ENCODE assay signal across 29 cellular contexts in genomic region chr6:33013608-33014007, GRCh38. TPM values are rescaled to one million over a fixed set of nuclear protein-coding genes. Genes with fewer than 3 reads are reported as not detected.
DNase-seq lines count a peak whose midpoint lies in the region; ATAC-seq, FAIRE-seq and TF ChIP-seq lines count a peak whose summit lies in the region.
"Had no signal": no experiment of that assay in that cellular context is flagged by ENCODE, and none has a peak within 500 bp of the region (broad histone marks: within the 10 kb centered on the region; RNA-seq: fewer than 3 reads in every experiment).

No MANE protein-coding gene starts in this region.

- H3K27ac ChIP-seq in GM23338 (ENCODE audit: low read depth): no peak overlapping the region
- H3K27ac ChIP-seq in GM12878 (ENCODE audit: control insufficient read depth, insufficient read depth): no peak overlapping the region
- H3K27ac ChIP-seq in mesendoderm (ENCODE audit: low read depth, low read length): no peak overlapping the region
- H3K27ac ChIP-seq: HL-60 had no signal

- H3K4ac ChIP-seq in mesendoderm (ENCODE audit: low read depth, low read length): no peak overlapping the region

- H3K79me1 ChIP-seq in mesendoderm (ENCODE audit: low read length): no peaks in the 10 kb centered on the region

- H2BK120ac ChIP-seq in mesendoderm (ENCODE audit: low read depth, low read length): no peak overlapping the region

- H3K9me3 Mint-ChIP-seq in activated CD4-positive, alpha-beta T cell treated with anti-CD3 and anti-CD28 coated beads, Interleukin-2, amount 10 ng/mL, durations not matched to agents 24 days and 14 days: no peaks in the 10 kb centered on the region
- H3K9me3 Mint-ChIP-seq in activated CD4-positive, alpha-beta T cell treated with anti-CD3 and anti-CD28 coated beads for 36 hours (ENCODE audit: low read depth): no peaks in the 10 kb centered on the region
- H3K9me3 Mint-ChIP-seq in GM23338: no peaks in the 10 kb centered on the region
- H3K9me3 Mint-ChIP-seq in activated CD8-positive, alpha-beta memory T cell treated with anti-CD3 and anti-CD28 coated beads, Interleukin-2, amount 10 ng/mL, durations not matched to agents 7 days and 5 days (ENCODE audit: low read depth): no peaks in the 10 kb centered on the region

- TF ChIP-seq CTCF in GM23338 (conservative IDR thresholded peaks at IDR 0.05; ENCODE audit: low read depth in 2 of 2): no peak
- TF ChIP-seq CTCF in GM12878 (IDR thresholded peaks at IDR 0.05 in 2 of 3, conservative IDR thresholded peaks at IDR 0.05 in 1 of 3; ENCODE audit: control insufficient read depth in 2 of 3, extremely low read depth in 1 of 3, insufficient read depth in 1 of 3, low read depth in 3 of 3, low read length in 3 of 3): no peak

- no peaks in the 10 kb centered on the region for H3K27me3 ChIP-seq in GM23338 (ENCODE audit: insufficient read depth)
- H3K27me3 ChIP-seq in GM12878 (replicated peaks in 1 of 2; ENCODE audit: control insufficient read depth in 2 of 2, insufficient read depth in 2 of 2, low read length in 1 of 2): no peaks in the 10 kb centered on the region
- H3K27me3 ChIP-seq in mesendoderm (ENCODE audit: insufficient read depth, low read length, poor library complexity): no peaks in the 10 kb centered on the region

- H2AFZ ChIP-seq in GM23338 (no peak overlapping the region), GM12878 (ENCODE audit: control insufficient read depth, low read depth, low read length) (no peak overlapping the region)

- no TSS peak for BruUV-seq in GM12878 (replicated peaks; lab: Mats Ljungman, UMichigan)

- H3K4me1 ChIP-seq in GM23338 (ENCODE audit: insufficient read depth): peaks cover 10% of the 10 kb centered on the region
- H3K4me1 ChIP-seq in GM12878 (ENCODE audit: control insufficient read depth, insufficient read depth, low read length): peaks cover 15% of the 10 kb centered on the region
- peaks cover 5% of the 10 kb centered on the region for H3K4me1 ChIP-seq in mesendoderm (ENCODE audit: control insufficient read depth, low read depth, low read length)

- peaks cover 19% of the 10 kb centered on the region for H3K4me1 Mint-ChIP-seq in activated CD4-positive, alpha-beta T cell treated with anti-CD3 and anti-CD28 coated beads, Interleukin-2, amount 10 ng/mL, durations not matched to agents 24 days and 14 days
- peaks cover 22% of the 10 kb centered on the region for H3K4me1 Mint-ChIP-seq in activated CD4-positive, alpha-beta T cell treated with anti-CD3 and anti-CD28 coated beads for 36 hours
- peaks cover 39% of the 10 kb centered on the region for H3K4me1 Mint-ChIP-seq in GM23338
- H3K4me1 Mint-ChIP-seq in activated CD8-positive, alpha-beta memory T cell treated with anti-CD3 and anti-CD28 coated beads, Interleukin-2, amount 10 ng/mL, durations not matched to agents 7 days and 5 days: peaks cover 23% of the 10 kb centered on the region

- SMC1A ChIA-PET in GM12878 (lab: Charles Lee; ENCODE audit: uncharacterized antibody, unreplicated experiment): interaction anchor here (1.1 to 12.9 kb wide), 15 partner anchors 8 to 159 kb away, joined by 3 to 177 read pairs (median 23); partner anchors contain the start of genes HLA-DPA1 and HLA-DPB1

- H3K9me2 ChIP-seq in GM23338 (ENCODE audit: insufficient read depth): no peaks in the 10 kb centered on the region

- H3K23ac ChIP-seq in mesendoderm (ENCODE audit: low read length): no peak overlapping the region

- H3K27me3 Mint-ChIP-seq in activated CD4-positive, alpha-beta T cell treated with anti-CD3 and anti-CD28 coated beads, Interleukin-2, amount 10 ng/mL, durations not matched to agents 24 days and 14 days: peaks cover 26% of the 10 kb centered on the region
- peaks cover 3% of the 10 kb centered on the region for H3K27me3 Mint-ChIP-seq in activated CD4-positive, alpha-beta T cell treated with anti-CD3 and anti-CD28 coated beads for 36 hours
- H3K27me3 Mint-ChIP-seq in GM23338 (ENCODE audit: insufficient read depth, low read depth, poor library complexity): peaks cover 6% of the 10 kb centered on the region
- peaks cover 32% of the 10 kb centered on the region for H3K27me3 Mint-ChIP-seq in activated CD8-positive, alpha-beta memory T cell treated with anti-CD3 and anti-CD28 coated beads, Interleukin-2, amount 10 ng/mL, durations not matched to agents 7 days and 5 days

- no peak for ATAC-seq in activated CD4-positive, alpha-beta T cell treated with anti-CD3 and anti-CD28 coated beads for 36 hours
- no peak for ATAC-seq in GM23338
- no peak for ATAC-seq in GM12878
- no peak for ATAC-seq in activated CD8-positive, alpha-beta memory T cell treated with anti-CD3 and anti-CD28 coated beads, Interleukin-2, amount 10 ng/mL, durations not matched to agents 7 days and 5 days
- ATAC-seq: PC-3 had no signal

- no peaks in the 10 kb centered on the region for H3K9me3 ChIP-seq in GM12878 (replicated peaks; ENCODE audit: control insufficient read depth, insufficient read depth, low read length)

- no peak overlapping the region for H3K4me3 Mint-ChIP-seq in activated CD4-positive, alpha-beta T cell treated with anti-CD3 and anti-CD28 coated beads, Interleukin-2, amount 10 ng/mL, durations not matched to agents 24 days and 14 days
- no peak overlapping the region for H3K4me3 Mint-ChIP-seq in activated CD4-positive, alpha-beta T cell treated with anti-CD3 and anti-CD28 coated beads for 36 hours
- H3K4me3 Mint-ChIP-seq in GM23338: no peak overlapping the region
- H3K4me3 Mint-ChIP-seq in activated CD8-positive, alpha-beta memory T cell treated with anti-CD3 and anti-CD28 coated beads, Interleukin-2, amount 10 ng/mL, durations not matched to agents 7 days and 5 days: no peak overlapping the region

- no peaks in the 10 kb centered on the region for H3K36me3 Mint-ChIP-seq in activated CD4-positive, alpha-beta T cell treated with anti-CD3 and anti-CD28 coated beads, Interleukin-2, amount 10 ng/mL, durations not matched to agents 24 days and 14 days (ENCODE audit: low read depth)
- H3K36me3 Mint-ChIP-seq in activated CD4-positive, alpha-beta T cell treated with anti-CD3 and anti-CD28 coated beads for 36 hours (ENCODE audit: low read depth): no peaks in the 10 kb centered on the region
- H3K36me3 Mint-ChIP-seq in GM23338 (ENCODE audit: low read depth): no peaks in the 10 kb centered on the region
- no peaks in the 10 kb centered on the region for H3K36me3 Mint-ChIP-seq in activated CD8-positive, alpha-beta memory T cell treated with anti-CD3 and anti-CD28 coated beads, Interleukin-2, amount 10 ng/mL, durations not matched to agents 7 days and 5 days

- H3K27ac Mint-ChIP-seq in activated CD4-positive, alpha-beta T cell treated with anti-CD3 and anti-CD28 coated beads, Interleukin-2, amount 10 ng/mL, durations not matched to agents 24 days and 14 days: no peak overlapping the region
- no peak overlapping the region for H3K27ac Mint-ChIP-seq in activated CD4-positive, alpha-beta T cell treated with anti-CD3 and anti-CD28 coated beads for 36 hours
- H3K27ac Mint-ChIP-seq in GM23338: no peak overlapping the region
- no peak overlapping the region for H3K27ac Mint-ChIP-seq in activated CD8-positive, alpha-beta memory T cell treated with anti-CD3 and anti-CD28 coated beads, Interleukin-2, amount 10 ng/mL, durations not matched to agents 7 days and 5 days

- 63% methylated on average over 4 of the region's 4 CpGs for WGBS in GM12878 (ENCODE audit: insufficient coverage, insufficient replicate concordance, low lambda C conversion rate, missing lambda C conversion rate)
- no CpG with 5 or more reads among the region's 4 CpGs for WGBS in mesendoderm (ENCODE audit: extremely low coverage, insufficient coverage, low lambda C conversion rate)

- TF ChIP-seq RAD21 in GM12878 (IDR thresholded peaks at IDR 0.05; ENCODE audit: insufficient read depth, low read depth, low read length): no peak

- H2BK15ac ChIP-seq in mesendoderm (replicated peaks; ENCODE audit: low read depth): no peak overlapping the region

- no peaks in the 10 kb centered on the region for H3F3A ChIP-seq in GM23338 (replicated peaks; ENCODE audit: low read depth)

- H4K5ac ChIP-seq in mesendoderm (ENCODE audit: low read length): no peak overlapping the region

- in situ Hi-C loops in GM12878 (cut with MboI): no loop called here

- H4K20me1 ChIP-seq in GM23338 (replicated peaks; ENCODE audit: insufficient read depth) (no peaks in the 10 kb centered on the region), GM12878 (ENCODE audit: control insufficient read depth, insufficient read depth) (no peaks in the 10 kb centered on the region)

- no peak overlapping the region for H2BK5ac ChIP-seq in mesendoderm (ENCODE audit: low read length)

- no peak overlapping the region for H4K8ac ChIP-seq in mesendoderm (ENCODE audit: low read depth, low read length)

- H3K4me3 ChIP-seq in GM23338 (no peak overlapping the region), GM12878 (no peak overlapping the region), mesendoderm (ENCODE audit: low read length) (no peak overlapping the region)

- no peak overlapping the region for H2AK5ac ChIP-seq in mesendoderm (ENCODE audit: low read length)

- intact Hi-C loops in activated CD4-positive, alpha-beta T cell treated with anti-CD3 and anti-CD28 coated beads, Interleukin-2, amount 10 ng/mL, durations not matched to agents 24 days and 14 days (cut with micrococcal nuclease): loop anchor here (1.0 to 5.0 kb wide), 4 partner anchors 69 to 235 kb away; no protein-coding TSS in a partner anchor
- intact Hi-C loops in activated CD4-positive, alpha-beta T cell treated with anti-CD3 and anti-CD28 coated beads for 36 hours (cut with DNase I, micrococcal nuclease): loop anchor here (1.0 to 2.0 kb wide), 5 partner anchors 69 to 235 kb away; no protein-coding TSS in a partner anchor
- intact Hi-C loops in GM12878 (cut with micrococcal nuclease; ENCODE audit: unreplicated experiment): loop anchor here (1.0 to 2.0 kb wide), 4 partner anchors 36 to 79 kb away; partner anchors contain the start of gene HLA-DPB1

- DNase-seq in activated CD4-positive, alpha-beta T cell treated with anti-CD3 and anti-CD28 coated beads, Interleukin-2, amount 10 ng/mL, durations not matched to agents 24 days and 14 days: peak; percentile 41
- DNase-seq in activated CD4-positive, alpha-beta T cell treated with anti-CD3 and anti-CD28 coated beads for 36 hours: no peak
- peak; percentile 17 for DNase-seq in GM23338 (ENCODE audit: low spot score)
- no peak for DNase-seq in GM12878 (ENCODE audit: low read depth, low spot score)
- DNase-seq in mesendoderm: peak; percentile 31
- DNase-seq in activated CD8-positive, alpha-beta memory T cell treated with anti-CD3 and anti-CD28 coated beads, Interleukin-2, amount 10 ng/mL, durations not matched to agents 7 days and 5 days: no peak
- no peak for DNase-seq in activated CD4-positive, CD25-positive, alpha-beta regulatory T cell (lab: John Stamatoyannopoulos, UW)
- no peak for DNase-seq in LoVo (ENCODE audit: low spot score)
- DNase-seq: 8988T; Calu3; DND-41; GOT3; HCEC 1CT; Karpas-422; NCI-H1092 treated with DMSO at 0.1 percent for 48 hours; NCI-H1436; NCI-H187; NCI-H2081 treated with DMSO at 0.1 percent for 48 hours; NCI-H2171; NCI-H226; NCI-H510A; NK-92 treated with Interleukin-12 subunit alpha and Interleukin-12 subunit beta, amount 100 ng/mL, for 24 hours; PC-3; SHP77; T-helper 1 cell had no signal

- H3K79me2 ChIP-seq in GM23338 (replicated peaks; ENCODE audit: insufficient read depth) (0 out of 2 replicates have a peak, but pooled peaks cover 4% of the 10 kb centered on the region), GM12878 (ENCODE audit: control insufficient read depth, insufficient read depth, low read length) (peaks cover 8% of the 10 kb centered on the region), mesendoderm (ENCODE audit: control insufficient read depth, insufficient read depth, low read length) (no peaks in the 10 kb centered on the region)

- CTCF ChIA-PET in activated CD4-positive, alpha-beta T cell treated with anti-CD3 and anti-CD28 coated beads for 36 hours (lab: Charles Lee): interaction anchor here (0.9 to 2.3 kb wide), 11 partner anchors 8 to 237 kb away, joined by 3 to 13 read pairs (median 4); partner anchors contain the start of genes HLA-DMA and HLA-DPA1
- CTCF ChIA-PET in GM12878 (lab: Yijun Ruan, JAX): interaction anchor here (0.8 to 12.3 kb wide), 13 partner anchors 12 to 235 kb away, joined by 3 to 281 read pairs (median 12); no protein-coding TSS in a partner anchor
- CTCF ChIA-PET in activated CD8-positive, alpha-beta memory T cell treated with anti-CD3 and anti-CD28 coated beads, Interleukin-2, amount 10 ng/mL, durations not matched to agents 7 days and 5 days (lab: Charles Lee): interaction anchor here (1.3 to 3.6 kb wide), 9 partner anchors 11 to 235 kb away, joined by 3 to 21 read pairs (median 6); partner anchors contain the start of gene HLA-DPA1

- POLR2A ChIA-PET in activated CD4-positive, alpha-beta T cell treated with anti-CD3 and anti-CD28 coated beads for 36 hours (lab: Charles Lee): no interaction called here
- POLR2A ChIA-PET in GM12878 (lab: Charles Lee): interaction anchor here (0.8 to 14.8 kb wide), 5 partner anchors 11 to 136 kb away, joined by 3 to 240 read pairs (median 4); partner anchors contain the start of genes HLA-DPA1 and HLA-DPB1

- RAD21 ChIA-PET in GM12878 (lab: Charles Lee; ENCODE audit: unreplicated experiment): interaction anchor here (1.2 to 9.7 kb wide), 9 partner anchors 15 to 235 kb away, joined by 4 to 139 read pairs (median 6); partner anchors contain the start of genes HLA-DPA1 and HLA-DPB1

- no peak for TF ChIP-seq EP300 in GM12878 (IDR thresholded peaks at IDR 0.05; ENCODE audit: borderline replicate concordance in 1 of 2, control insufficient read depth in 1 of 2, low read depth in 2 of 2, low read length in 2 of 2)

- H3K4me2 ChIP-seq in GM23338 (no peak overlapping the region), GM12878 (ENCODE audit: control insufficient read depth, insufficient read depth) (no peak overlapping the region), mesendoderm (ENCODE audit: low read length) (no peak overlapping the region)

- H3K18ac ChIP-seq in mesendoderm (ENCODE audit: low read length): no peak overlapping the region

- no peak overlapping the region for H3K56ac ChIP-seq in mesendoderm (ENCODE audit: low read length)

- FAIRE-seq in GM12878 (lab: Jason Lieb, UNC): no peak
- FAIRE-seq: GM19239 had no signal

- H3K9ac ChIP-seq in GM12878 (ENCODE audit: control insufficient read depth, insufficient read depth, low read length): no peak overlapping the region
- H3K9ac ChIP-seq in mesendoderm (ENCODE audit: low read length): no peak overlapping the region

- H3K36me3 ChIP-seq in GM23338 (ENCODE audit: insufficient read depth): no peaks in the 10 kb centered on the region
- H3K36me3 ChIP-seq in GM12878 (ENCODE audit: control insufficient read depth in 2 of 2, insufficient read depth in 2 of 2, low read length in 1 of 2): no peaks in the 10 kb centered on the region
- no peaks in the 10 kb centered on the region for H3K36me3 ChIP-seq in mesendoderm (ENCODE audit: control insufficient read depth, insufficient read depth, low read length)

- TF ChIP-seq POLR2A in GM12878 (IDR thresholded peaks at IDR 0.05; ENCODE audit: low read depth, low read length): no peak

RNA-seq across cellular contexts. Expression of gene HLA-DOA, which starts 4.2 kb away (rescaled TPM):
- total RNA-seq in activated CD4-positive, alpha-beta T cell treated with anti-CD3 and anti-CD28 coated beads, Interleukin-2, amount 10 ng/mL, durations not matched to agents 24 days and 14 days: 0.21 and 0.38 TPM in 2 replicates
- total RNA-seq in activated CD4-positive, alpha-beta T cell treated with anti-CD3 and anti-CD28 coated beads for 36 hours: 1 to 10 TPM; 1.7 to 3.3 TPM
- 30.5 and 34.2 TPM in 2 replicates for total RNA-seq in GM23338 (2014; rRNA removed; shearing (Covaris generic))
- polyA plus RNA-seq in GM23338 (2016; fragmentation: Nextera tagmentation; extraction: Ambion mirVana) (4.8 TPM in 2 replicates), GM12878 (2011; rRNA removed) (31.3 and 46.7 TPM in 2 replicates), GM12878 (2014; fragmentation: Illumina TruSeq; extraction: Trizol) (69.9 and 79.3 TPM in 2 replicates), GM12878 (2014; fragmentation: Nextera tagmentation; extraction: Ambion mirVana) (10 to 100 TPM in 1 of 2 experiments, 1 to 10 TPM in 1; 8.8 to 21.1 TPM), GM12878 (2014; rRNA removed) (99.8 and 104 TPM in 2 replicates), GM12878 (2016; fragmentation: Nextera tagmentation; extraction: Ambion mirVana) (10 to 100 TPM; 44.9 to 47.6 TPM)
- total RNA-seq in GM12878 (2013; cell fraction: nucleolus; rRNA removed): 47.7 and 47.9 TPM in 2 replicates
- total RNA-seq in GM12878 (2014; rRNA removed) (99.2 and 108 TPM in 2 replicates), GM12878 (2014; rRNA removed; fragmentation: Illumina TruSeq; extraction: Trizol) (64.6 and 69.1 TPM in 2 replicates), GM12878 (2021) (73.3 and 73.5 TPM in 2 replicates)
- polyA plus RNA-seq in GM12878 (2011; ENCODE audit: low read depth): 45.0 TPM
- polyA plus RNA-seq in GM12878 (2011; cell fraction: cytosol; rRNA removed): 77.6 and 86.9 TPM in 2 replicates
- polyA plus RNA-seq in GM12878 (2011; cell fraction: nucleus; rRNA removed): 77.0 and 89.9 TPM in 2 replicates
- 78.7 and 83.9 TPM in 2 replicates for polyA plus RNA-seq in GM12878 (2012)
- polyA minus RNA-seq in GM12878 (2011; rRNA and poly(A)+ RNA removed): 45.5 and 61.2 TPM in 2 replicates
- 40.4 and 47.3 TPM in 2 replicates for polyA minus RNA-seq in GM12878 (2011; cell fraction: cytosol; rRNA and poly(A)+ RNA removed)
- 35.9 and 56.4 TPM in 2 replicates for polyA minus RNA-seq in GM12878 (2011; cell fraction: nucleus; rRNA and poly(A)+ RNA removed)
- polyA plus RNA-seq in mesendoderm (2013, experiment 1 of 2): 10.2 TPM
- polyA plus RNA-seq in mesendoderm (2013, experiment 2 of 2): 9.5 TPM
- 10 to 100 TPM; 11.8 to 16.7 TPM for total RNA-seq in activated CD8-positive, alpha-beta memory T cell treated with anti-CD3 and anti-CD28 coated beads, Interleukin-2, amount 10 ng/mL, durations not matched to agents 7 days and 5 days
- total RNA-seq: M059J, PC-3 had no signal
- polyA plus RNA-seq: BJ had no signal

RNA-seq across cellular contexts. Expression of gene BRD2, which starts 45.2 kb away (rescaled TPM):
- total RNA-seq in activated CD4-positive, alpha-beta T cell treated with anti-CD3 and anti-CD28 coated beads, Interleukin-2, amount 10 ng/mL, durations not matched to agents 24 days and 14 days: 320 TPM in 2 replicates
- 100 to 1,000 TPM; 230 to 338 TPM for total RNA-seq in activated CD4-positive, alpha-beta T cell treated with anti-CD3 and anti-CD28 coated beads for 36 hours
- 169 and 182 TPM in 2 replicates for total RNA-seq in GM23338 (2014; rRNA removed; shearing (Covaris generic))
- polyA plus RNA-seq in GM23338 (2016; fragmentation: Nextera tagmentation; extraction: Ambion mirVana) (81.9 and 84.9 TPM in 2 replicates), GM12878 (2011; rRNA removed) (218 and 239 TPM in 2 replicates), GM12878 (2014; fragmentation: Illumina TruSeq; extraction: Trizol) (234 and 289 TPM in 2 replicates), GM12878 (2014; fragmentation: Nextera tagmentation; extraction: Ambion mirVana) (100 to 1,000 TPM in 1 of 2 experiments, 10 to 100 TPM in 1; 32.2 to 133 TPM), GM12878 (2014; rRNA removed) (180 and 181 TPM in 2 replicates), GM12878 (2016; fragmentation: Nextera tagmentation; extraction: Ambion mirVana) (100 to 1,000 TPM; 113 to 118 TPM)
- 348 and 373 TPM in 2 replicates for total RNA-seq in GM12878 (2013; cell fraction: nucleolus; rRNA removed)
- total RNA-seq in GM12878 (2014; rRNA removed) (127 TPM in 2 replicates), GM12878 (2014; rRNA removed; fragmentation: Illumina TruSeq; extraction: Trizol) (139 and 145 TPM in 2 replicates), GM12878 (2021) (160 and 178 TPM in 2 replicates)
- 176 TPM for polyA plus RNA-seq in GM12878 (2011; ENCODE audit: low read depth)
- polyA plus RNA-seq in GM12878 (2011; cell fraction: cytosol; rRNA removed): 154 and 169 TPM in 2 replicates
- polyA plus RNA-seq in GM12878 (2011; cell fraction: nucleus; rRNA removed): 392 and 411 TPM in 2 replicates
- polyA plus RNA-seq in GM12878 (2012): 174 and 230 TPM in 2 replicates
- 122 and 140 TPM in 2 replicates for polyA minus RNA-seq in GM12878 (2011; rRNA and poly(A)+ RNA removed)
- 51.2 and 63.0 TPM in 2 replicates for polyA minus RNA-seq in GM12878 (2011; cell fraction: cytosol; rRNA and poly(A)+ RNA removed)
- polyA minus RNA-seq in GM12878 (2011; cell fraction: nucleus; rRNA and poly(A)+ RNA removed): 133 and 197 TPM in 2 replicates
- 162 TPM for polyA plus RNA-seq in mesendoderm (2013, experiment 1 of 2)
- polyA plus RNA-seq in mesendoderm (2013, experiment 2 of 2): 162 TPM
- 100 to 1,000 TPM; 309 to 336 TPM for total RNA-seq in activated CD8-positive, alpha-beta memory T cell treated with anti-CD3 and anti-CD28 coated beads, Interleukin-2, amount 10 ng/mL, durations not matched to agents 7 days and 5 days

RNA-seq across cellular contexts. Expression of gene HLA-DPA1, which starts 59.8 kb away (rescaled TPM):
- total RNA-seq in activated CD4-positive, alpha-beta T cell treated with anti-CD3 and anti-CD28 coated beads, Interleukin-2, amount 10 ng/mL, durations not matched to agents 24 days and 14 days: 38.5 and 42.6 TPM in 2 replicates
- 10 to 100 TPM; 11.5 to 13.3 TPM for total RNA-seq in activated CD4-positive, alpha-beta T cell treated with anti-CD3 and anti-CD28 coated beads for 36 hours
- 6.6 and 6.9 TPM in 2 replicates for total RNA-seq in GM23338 (2014; rRNA removed; shearing (Covaris generic))
- polyA plus RNA-seq in GM23338 (2016; fragmentation: Nextera tagmentation; extraction: Ambion mirVana): 3.9 and 4.1 TPM in 2 replicates
- 426 and 443 TPM in 2 replicates for total RNA-seq in GM12878 (2013; cell fraction: nucleolus; rRNA removed)
- 1,084 and 1,097 TPM in 2 replicates for total RNA-seq in GM12878 (2014; rRNA removed)
- total RNA-seq in GM12878 (2014; rRNA removed; fragmentation: Illumina TruSeq; extraction: Trizol): 990 and 1,018 TPM in 2 replicates
- total RNA-seq in GM12878 (2021): 707 and 749 TPM in 2 replicates
- 802 TPM for polyA plus RNA-seq in GM12878 (2011; ENCODE audit: low read depth)
- 1,074 and 1,640 TPM in 2 replicates for polyA plus RNA-seq in GM12878 (2011; rRNA removed)
- polyA plus RNA-seq in GM12878 (2011; cell fraction: cytosol; rRNA removed): 1,290 and 1,476 TPM in 2 replicates
- 450 and 715 TPM in 2 replicates for polyA plus RNA-seq in GM12878 (2011; cell fraction: nucleus; rRNA removed)
- polyA plus RNA-seq in GM12878 (2012): 953 and 1,333 TPM in 2 replicates
- polyA plus RNA-seq in GM12878 (2014; fragmentation: Illumina TruSeq; extraction: Trizol): 1,388 and 1,535 TPM in 2 replicates
- polyA plus RNA-seq in GM12878 (2014; fragmentation: Nextera tagmentation; extraction: Ambion mirVana): 100 to 1,000 TPM; 508 to 665 TPM
- polyA plus RNA-seq in GM12878 (2014; rRNA removed): 952 and 1,003 TPM in 2 replicates
- 100 to 1,000 TPM; 640 to 684 TPM for polyA plus RNA-seq in GM12878 (2016; fragmentation: Nextera tagmentation; extraction: Ambion mirVana)
- 630 and 837 TPM in 2 replicates for polyA minus RNA-seq in GM12878 (2011; rRNA and poly(A)+ RNA removed)
- polyA minus RNA-seq in GM12878 (2011; cell fraction: cytosol; rRNA and poly(A)+ RNA removed): 250 and 316 TPM in 2 replicates
- 116 and 131 TPM in 2 replicates for polyA minus RNA-seq in GM12878 (2011; cell fraction: nucleus; rRNA and poly(A)+ RNA removed)
- 4.9 TPM for polyA plus RNA-seq in mesendoderm (2013, experiment 1 of 2)
- polyA plus RNA-seq in mesendoderm (2013, experiment 2 of 2): 4.7 TPM
- total RNA-seq in activated CD8-positive, alpha-beta memory T cell treated with anti-CD3 and anti-CD28 coated beads, Interleukin-2, amount 10 ng/mL, durations not matched to agents 7 days and 5 days: 100 to 1,000 TPM; 276 to 299 TPM
- total RNA-seq: PC-3 had no signal

Comparison
In these comparisons a context has a peak if more than half of its experiments do, and no peak if none do; other contexts are left out.
1. DNase-seq: peak in activated CD4-positive, alpha-beta T cell treated with anti-CD3 and anti-CD28 coated beads, Interleukin-2, amount 10 ng/mL, durations not matched to agents 24 days and 14 days (single experiment), GM23338 (single experiment) and mesendoderm (single experiment); none in activated CD4-positive, alpha-beta T cell treated with anti-CD3 and anti-CD28 coated beads for 36 hours (single experiment), GM12878 (single experiment), activated CD8-positive, alpha-beta memory T cell treated with anti-CD3 and anti-CD28 coated beads, Interleukin-2, amount 10 ng/mL, durations not matched to agents 7 days and 5 days (single experiment), activated CD4-positive, CD25-positive, alpha-beta regulatory T cell (0 of 4) and LoVo (single experiment).